27 cellular contexts compared by ENCODE assay signal in genomic region chr15:66018178-66018797, GRCh38.
"Had no signal": no experiment of that assay in that cellular context is flagged by ENCODE, and none has a peak within 500 bp of the region (broad histone marks: within the 10 kb centered on the region; RNA-seq: fewer than 3 reads in every experiment).

No MANE protein-coding gene starts in this region.

- FAIRE-seq: endometrium had no signal

- H3K36me3 Mint-ChIP-seq: activated naive CD8-positive, alpha-beta T cell treated with anti-CD3 and anti-CD28 coated beads for 36 hours; mesothelial cell of epicardium had no signal

- H3K4me3 Mint-ChIP-seq: activated naive CD8-positive, alpha-beta T cell treated with anti-CD3 and anti-CD28 coated beads for 36 hours; mesothelial cell of epicardium; naive thymus-derived CD4-positive, alpha-beta T cell had no signal

- H3K36me3 ChIP-seq: adrenal gland, cardiac muscle cell, colonic mucosa, esophagus squamous epithelium, heart right ventricle, right atrium auricular region, suprapubic skin, tibial artery had no signal

- H3K27ac ChIP-seq: adrenal gland, body of pancreas, cardiac muscle cell, colonic mucosa, epithelial cell of prostate, esophagus squamous epithelium, heart right ventricle, right atrium auricular region, suprapubic skin, tibial artery had no signal

- H3K9me3 Mint-ChIP-seq: activated naive CD8-positive, alpha-beta T cell treated with anti-CD3 and anti-CD28 coated beads for 36 hours had no signal

- H3K27me3 ChIP-seq: adrenal gland, body of pancreas, cardiac muscle cell, colonic mucosa, right atrium auricular region had no signal

- H3K9me3 ChIP-seq: adrenal gland, body of pancreas, colonic mucosa, esophagus squamous epithelium, right atrium auricular region, suprapubic skin, tibial artery had no signal

- ATAC-seq: body of pancreas; naive thymus-derived CD4-positive, alpha-beta T cell had no signal

- H3K4me1 ChIP-seq: adrenal gland, body of pancreas, colonic mucosa, esophagus squamous epithelium, heart right ventricle, right atrium auricular region, suprapubic skin, tibial artery had no signal

- H3K4me2 ChIP-seq: smooth muscle cell had no signal

- H3K4me3 ChIP-seq: adrenal gland, body of pancreas, cardiac muscle cell, colonic mucosa, esophagus squamous epithelium, heart right ventricle, right atrium auricular region, smooth muscle cell, suprapubic skin, tibial artery had no signal

- H3K27ac Mint-ChIP-seq: activated naive CD8-positive, alpha-beta T cell treated with anti-CD3 and anti-CD28 coated beads for 36 hours; mesothelial cell of epicardium; naive thymus-derived CD4-positive, alpha-beta T cell had no signal

- H3K4me1 Mint-ChIP-seq: activated naive CD8-positive, alpha-beta T cell treated with anti-CD3 and anti-CD28 coated beads for 36 hours; naive thymus-derived CD4-positive, alpha-beta T cell had no signal

- DNase-seq: activated CD4-positive, alpha-beta T cell treated with anti-CD3 and anti-CD28 coated beads for 4 hours; activated CD4-positive, alpha-beta T cell treated with anti-CD3 and anti-CD28 coated beads, Interleukin-2, amount 50 U/mL, for 4 hours; activated CD4-positive, CD25-positive, alpha-beta regulatory T cell; activated effector memory CD4-positive, alpha-beta T cell treated with Interleukin-2 at 50 U/mL for 16 hours; activated naive CD4-positive, alpha-beta T cell treated with Interleukin-2 at 50 U/mL for 16 hours; activated naive CD8-positive, alpha-beta T cell treated with anti-CD3 and anti-CD28 coated beads for 36 hours; adrenal gland; aorta; body of pancreas; cerebellar nuclear complex; colonic mucosa; effector CD8-positive, alpha-beta T cell; esophagus squamous epithelium; foreskin melanocyte; heart right ventricle; naive thymus-derived CD4-positive, alpha-beta T cell; stimulated activated CD4-positive, alpha-beta T cell treated with anti-CD3 and anti-CD28 coated beads, Interleukin-1b, Interleukin-23, amount 100 ng/mL, for 48 hours; stimulated activated CD4-positive, alpha-beta T cell treated with anti-CD3 and anti-CD28 coated beads, Interleukin-4, amount 100 ng/mL, for 4 hours; stimulated activated naive CD4-positive, alpha-beta T cell; tibial artery had no signal
